Comparison of ENCODE assay signal across 25 cellular contexts in genomic region chr1:95780836-95781235, GRCh38.
"Had no signal": no experiment of that assay in that cellular context is flagged by ENCODE, and none has a peak within 500 bp of the region (broad histone marks: within the 10 kb centered on the region; RNA-seq: fewer than 3 reads in every experiment).

No MANE protein-coding gene starts in this region.

- H3K4me3 ChIP-seq: breast epithelium, MG63, SJSA1 had no signal

- H3K9ac ChIP-seq: KMS-11 had no signal

- H3K27me3 ChIP-seq: breast epithelium, MG63, SJSA1 had no signal

- H3K4me1 ChIP-seq: breast epithelium, SJSA1 had no signal

- H3K9me3 ChIP-seq: breast epithelium, MG63, SJSA1 had no signal

- DNase-seq: activated B cell treated with CpG ODN at 0.5 μM for 24 hours; activated CD4-positive, alpha-beta T cell treated with anti-CD3 and anti-CD28 coated beads for 1 hour; activated CD4-positive, alpha-beta T cell treated with anti-CD3 and anti-CD28 coated beads, Interleukin-2, amount 10 ng/mL, durations not matched to agents 24 days and 14 days; activated CD4-positive, alpha-beta T cell treated with anti-CD3 and anti-CD28 coated beads, Interleukin-2, amount 50 U/mL, for 48 hours; activated CD8-positive, alpha-beta memory T cell treated with anti-CD3 and anti-CD28 coated beads, Interleukin-2, amount 10 ng/mL, durations not matched to agents 7 days and 5 days; activated effector memory CD4-positive, alpha-beta T cell treated with Interleukin-2 at 50 U/mL for 16 hours; activated naive CD4-positive, alpha-beta T cell; activated T-cell treated with anti-CD3 and anti-CD28 coated beads, Interleukin-2, amount 50 U/mL, for 24 hours; aorta; caudate nucleus; MG63; MV-4-11; NCI-H1105; NCI-H1436; NCI-H1694 treated with DMSO at 0.1 percent for 48 hours; NCI-H2029 treated with DMSO at 0.1 percent for 48 hours; NCI-H345; NCI-H510A; NCI-H526 treated with DMSO at 0.1 percent for 48 hours; NCI-H82; PC-3; SHP77 had no signal

- H3K27ac ChIP-seq: breast epithelium, KMS-11, SJSA1 had no signal

- H3K36me3 ChIP-seq: breast epithelium, MG63, SJSA1 had no signal

- H3K4me2 ChIP-seq: KMS-11 had no signal

- ATAC-seq: activated CD8-positive, alpha-beta memory T cell treated with anti-CD3 and anti-CD28 coated beads, Interleukin-2, amount 10 ng/mL, durations not matched to agents 7 days and 5 days; PC-3 had no signal
